ENCODE assay signal across 1 cellular context in the genomic region with DNA sequence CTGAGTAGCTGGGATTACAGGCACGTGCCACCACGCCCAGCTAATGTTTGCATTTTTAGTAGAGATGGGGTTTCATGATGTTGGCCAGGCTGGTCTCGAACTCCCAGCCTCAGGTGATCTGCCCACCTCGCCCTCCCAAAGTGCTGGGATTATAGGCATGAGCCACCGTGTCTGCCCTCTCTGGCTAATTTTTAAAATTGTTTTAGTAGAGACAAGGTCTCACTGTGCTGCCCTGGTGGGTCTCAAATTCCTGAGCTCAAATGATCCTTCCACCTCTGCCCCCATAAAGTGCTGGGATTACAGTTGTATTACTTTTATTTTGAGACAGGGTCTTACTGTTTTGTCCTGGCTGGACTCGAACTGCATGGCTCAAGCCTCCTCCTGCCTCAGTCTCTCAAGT. TPM values are rescaled to one million over a fixed set of nuclear protein-coding genes. Genes with fewer than 3 reads are reported as not detected.
"Had no signal": no experiment of that assay in that cellular context is flagged by ENCODE, and none has a peak within 500 bp of the region (broad histone marks: within the 10 kb centered on the region; RNA-seq: fewer than 3 reads in every experiment).

No MANE protein-coding gene starts in this region.

RNA-seq across cellular contexts. Expression of a gene that starts 13.0 kb away (rescaled TPM):
- total RNA-seq: NCI-H460 had no signal
